27 cellular contexts compared by ENCODE assay signal in the genomic region with DNA sequence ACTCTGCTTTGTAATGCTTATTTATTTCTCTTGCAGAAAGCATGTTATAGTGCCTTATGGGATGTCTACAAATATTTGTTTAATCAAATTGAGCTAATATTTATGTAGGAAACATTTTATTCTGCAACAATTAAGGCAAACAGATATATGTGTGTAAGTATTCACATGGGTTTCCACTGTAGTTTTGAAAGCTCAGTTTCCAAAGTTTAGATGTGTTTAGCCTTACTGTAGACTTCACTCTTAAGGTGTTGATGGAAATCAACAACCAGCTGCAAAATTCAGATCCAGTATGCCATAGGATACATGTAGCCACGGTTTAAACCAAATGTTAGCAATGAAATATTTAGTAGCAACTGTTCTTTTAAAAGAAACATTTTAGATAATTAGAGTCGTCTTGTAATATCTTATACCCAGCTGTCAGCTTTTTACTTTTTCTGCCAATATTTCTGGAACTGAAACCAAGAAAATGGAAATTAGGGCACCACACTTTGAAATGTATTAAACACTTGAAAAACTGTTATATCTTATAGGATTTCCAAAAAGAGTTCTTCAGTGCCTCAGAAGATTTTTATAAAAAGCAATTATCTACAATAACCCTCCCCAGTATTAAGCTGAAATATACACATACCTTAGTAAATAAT. TPM values are rescaled to one million over a fixed set of nuclear protein-coding genes. Genes with fewer than 3 reads are reported as not detected.
DNase-seq lines count a peak whose midpoint lies in the region; ATAC-seq lines count a peak whose summit lies in the region.
"Had no signal": no experiment of that assay in that cellular context is flagged by ENCODE, and none has a peak within 500 bp of the region (broad histone marks: within the 10 kb centered on the region; RNA-seq: fewer than 3 reads in every experiment).

No MANE protein-coding gene starts in this region.

- no peak overlapping the region for H2AFZ ChIP-seq in Karpas-422 (ENCODE audit: low read length)
- H2AFZ ChIP-seq: GM23248, parathyroid adenoma had no signal

- H3K27me3 ChIP-seq in Karpas-422 (ENCODE audit: low read length) (no peaks in the 10 kb centered on the region), MG63 (no peaks in the 10 kb centered on the region)
- H3K27me3 ChIP-seq: body of pancreas, heart left ventricle, right atrium auricular region, testis, uterus had no signal

- H3K27ac Mint-ChIP-seq in memory B cell = peak overlapping the region; percentile 62
- H3K27ac Mint-ChIP-seq: activated T-cell treated with anti-CD3 and anti-CD28 coated beads, Interleukin-2, amount 50 U/mL, for 24 hours had no signal

- no peaks in the 10 kb centered on the region for H3K9me2 ChIP-seq in Karpas-422 (replicated peaks; ENCODE audit: insufficient read depth, low read length)

- peaks cover 43% of the 10 kb centered on the region for H3K4me1 Mint-ChIP-seq in memory B cell

- H3K9me3 ChIP-seq in Karpas-422 (ENCODE audit: low read length) (no peaks in the 10 kb centered on the region), MG63 (peaks cover 6% of the 10 kb centered on the region; the same call in 1 of the 2 replicates)
- H3K9me3 ChIP-seq: body of pancreas, testis had no signal

- ATAC-seq in GM18498 (IDR thresholded peaks at IDR 0.05; ENCODE audit: unreplicated experiment) (peak; percentile 66), GM21390 (IDR thresholded peaks at IDR 0.05; ENCODE audit: unreplicated experiment) (peak; percentile 59), memory B cell (ENCODE audit: low read depth) (peak; percentile 32), Right ventricle myocardium superior (ENCODE audit: poor library complexity) (no peak)
- ATAC-seq: body of pancreas, heart left ventricle, lower lobe of right lung, PC-3 had no signal

- peak overlapping the region; percentile 78 for H3K4me2 ChIP-seq in Karpas-422 (ENCODE audit: low read depth, low read length, poor library complexity, severe bottlenecking)

- H3K4me3 Mint-ChIP-seq in memory B cell = peak overlapping the region; percentile 52
- H3K4me3 Mint-ChIP-seq: activated T-cell treated with anti-CD3 and anti-CD28 coated beads, Interleukin-2, amount 50 U/mL, for 24 hours had no signal

- peak; percentile 69 for DNase-seq in Karpas-422
- no peak for DNase-seq in memory B cell (ENCODE audit: low spot score in 2 of 2)
- DNase-seq in Right ventricle myocardium superior = no peak
- DNase-seq in cardiac septum (ENCODE audit: low spot score) = no peak
- DNase-seq in MG63 = no peak
- DNase-seq: activated CD8-positive, alpha-beta memory T cell treated with anti-CD3 and anti-CD28 coated beads for 24 hours; activated T-cell treated with anti-CD3 and anti-CD28 coated beads, Interleukin-2, amount 50 U/mL, for 24 hours; body of pancreas; GM23248; heart left ventricle; kidney glomerular epithelial cell; lower lobe of right lung; NCI-H1105; NCI-H226; NCI-H748 treated with DMSO at 0.1 percent for 48 hours; PC-3; SIG-M5; stimulated activated CD4-positive, alpha-beta T cell treated with anti-CD3 and anti-CD28 coated beads, Interleukin-12 subunit alpha, Interleukin-12 subunit beta, amount 100 ng/mL, for 4 hours; stimulated activated CD4-positive, alpha-beta T cell treated with anti-CD3 and anti-CD28 coated beads, Interleukin-4, amount 100 ng/mL, for 4 hours; stimulated activated naive CD4-positive, alpha-beta T cell treated with Interleukin-2 at 50 U/mL for 16 hours; testis; uterus had no signal

- no peaks in the 10 kb centered on the region for H4K20me1 ChIP-seq in Karpas-422 (ENCODE audit: insufficient read depth, low read depth, low read length)

- H3K36me3 ChIP-seq in Karpas-422 (ENCODE audit: insufficient read depth, low read length) (no peaks in the 10 kb centered on the region), MG63 (no peaks in the 10 kb centered on the region)
- H3K36me3 ChIP-seq: heart left ventricle, lower lobe of right lung, right atrium auricular region, uterus had no signal

- peaks cover 46% of the 10 kb centered on the region for H3K4me1 ChIP-seq in Karpas-422 (ENCODE audit: low read length)
- H3K4me1 ChIP-seq: parathyroid adenoma had no signal

- H3K9ac ChIP-seq in Karpas-422 (ENCODE audit: low read length) = peak overlapping the region; percentile 22; the same call in 1 of the 2 replicates
- H3K9ac ChIP-seq: GM23248, parathyroid adenoma had no signal

- intact Hi-C loops in Right ventricle myocardium superior (cut with DNase I) = no loop called here
- intact Hi-C loops in cardiac septum (cut with DNase I) = no loop called here

- H3K4me3 ChIP-seq in Karpas-422 (ENCODE audit: low read length) = peak overlapping the region; percentile 44
- no peak overlapping the region for H3K4me3 ChIP-seq in MG63
- H3K4me3 ChIP-seq: body of pancreas, GM23248, heart left ventricle, lower lobe of right lung, right atrium auricular region, testis, uterus had no signal

- H3K27ac ChIP-seq in Karpas-422 (ENCODE audit: low read length) = peak overlapping the region; percentile 83
- H3K27ac ChIP-seq: body of pancreas, GM23248, heart left ventricle, HL-60, lower lobe of right lung, parathyroid adenoma, right atrium auricular region, uterus had no signal

- H3K36me3 Mint-ChIP-seq in memory B cell = peaks cover 6% of the 10 kb centered on the region

- peaks cover 31% of the 10 kb centered on the region; the same call in 1 of the 2 replicates for H3K79me2 ChIP-seq in Karpas-422 (ENCODE audit: low read length)

- H3K9me3 Mint-ChIP-seq in memory B cell = peaks cover 3% of the 10 kb centered on the region

- no peaks in the 10 kb centered on the region for H3K27me3 Mint-ChIP-seq in memory B cell
- H3K27me3 Mint-ChIP-seq: activated T-cell treated with anti-CD3 and anti-CD28 coated beads, Interleukin-2, amount 50 U/mL, for 24 hours had no signal

RNA-seq across cellular contexts. Expression of gene PIK3CA, which starts 18.5 kb away (rescaled TPM):
- total RNA-seq in Karpas-422 (2014; rRNA removed; shearing (Covaris generic); ENCODE audit: low replicate concordance) = 8.5 and 22.7 TPM in 2 replicates
- total RNA-seq in Right ventricle myocardium superior (18.1 TPM), cardiac septum (28.8 TPM)
- total RNA-seq in MG63 (2014; rRNA removed; shearing (Covaris generic); ENCODE audit: low replicate concordance) = 17.9 TPM in 2 replicates
